Comparison of ENCODE assay signal across 8 cellular contexts in genomic region chr19:29666634-29667389, GRCh38. TPM values are rescaled to one million over a fixed set of nuclear protein-coding genes. Genes with fewer than 3 reads are reported as not detected.
DNase-seq lines count a peak whose midpoint lies in the region; TF ChIP-seq lines count a peak whose summit lies in the region.

No MANE protein-coding gene starts in this region.

- H3K9me3 ChIP-seq in SK-N-MC (ENCODE audit: low read depth, low read length) = no peaks in the 10 kb centered on the region
- H3K9me3 ChIP-seq in effector memory CD4-positive, alpha-beta T cell (ENCODE audit: control insufficient read depth, low read length) = no peaks in the 10 kb centered on the region
- H3K9me3 ChIP-seq in tibial artery = no peaks in the 10 kb centered on the region

- H3K9ac ChIP-seq in SK-N-MC (ENCODE audit: insufficient read length) = no peak overlapping the region

- H3K4me3 ChIP-seq in GM06990 (replicated peaks; ENCODE audit: low read depth, low read length) = peak overlapping the region; percentile 90
- peak overlapping the region; percentile 33; the same call in 1 of the 2 replicates for H3K4me3 ChIP-seq in SK-N-MC
- peak overlapping the region; percentile 95 for H3K4me3 ChIP-seq in effector memory CD4-positive, alpha-beta T cell (ENCODE audit: insufficient read depth, low read depth, low read length, poor library complexity, severe bottlenecking)
- peak overlapping the region; percentile 90 to 91 for H3K4me3 ChIP-seq in tibial artery

- H3K36me3 ChIP-seq in GM06990 (ENCODE audit: control insufficient read depth, insufficient read depth, low read length) (peaks cover 3% of the 10 kb centered on the region; the same call in 1 of the 2 replicates), SK-N-MC (ENCODE audit: insufficient read depth, low read length) (no peaks in the 10 kb centered on the region), tibial artery (no peaks in the 10 kb centered on the region)
- no peaks in the 10 kb centered on the region for H3K36me3 ChIP-seq in effector memory CD4-positive, alpha-beta T cell (ENCODE audit: control insufficient read depth, insufficient read depth, low read length)

- TF ChIP-seq CTCF in GM06990 (IDR thresholded peaks at IDR 0.05; ENCODE audit: insufficient read depth, low read length, poor library complexity, severe bottlenecking) (peak; percentile 2), tibial artery (IDR thresholded peaks at IDR 0.05) (no peak)

- intact Hi-C loops in tibial artery (cut with DNase I; ENCODE audit: low total_unique reads) = no loop called here

- no peak for DNase-seq in GM06990 (ENCODE audit: extremely low read depth, insufficient read length)
- DNase-seq in SK-N-MC (ENCODE audit: low read depth, low spot score) = no peak
- no peak for DNase-seq in effector memory CD4-positive, alpha-beta T cell
- DNase-seq in mesenteric fat pad (ENCODE audit: low spot score) = peak; percentile 86
- peak; percentile 75 to 87 for DNase-seq in tibial artery
- no peak for DNase-seq in DMS53 (lab: John Stamatoyannopoulos, UW)
- no peak for DNase-seq in RPMI8226
- DNase-seq in DMS53 treated with DMSO at 0.1 percent for 48 hours (lab: John Stamatoyannopoulos, UW; ENCODE audit: unreplicated experiment) = no peak

- H3K27ac ChIP-seq in SK-N-MC = no peak overlapping the region
- peak overlapping the region; percentile 83 for H3K27ac ChIP-seq in effector memory CD4-positive, alpha-beta T cell (ENCODE audit: insufficient read depth, low read length, poor library complexity, severe bottlenecking)
- peak overlapping the region; percentile 93 for H3K27ac ChIP-seq in tibial artery

- H3K27me3 ChIP-seq in GM06990 (replicated peaks; ENCODE audit: control insufficient read depth, insufficient read depth, low read length) (no peaks in the 10 kb centered on the region), tibial artery (no peaks in the 10 kb centered on the region)
- no peaks in the 10 kb centered on the region for H3K27me3 ChIP-seq in effector memory CD4-positive, alpha-beta T cell (replicated peaks; ENCODE audit: control insufficient read depth, insufficient read depth, low read length, poor library complexity, severe bottlenecking)

- H3K4me1 ChIP-seq in effector memory CD4-positive, alpha-beta T cell (ENCODE audit: control insufficient read depth, insufficient read depth, low read length, poor library complexity, severe bottlenecking) = peaks cover 38% of the 10 kb centered on the region
- peaks cover 0 to 81% (median 68%) of the 10 kb centered on the region in 4 donors for H3K4me1 ChIP-seq in tibial artery

RNA-seq across cellular contexts. Expression of gene PLEKHF1, which starts 1.6 kb away (rescaled TPM):
- total RNA-seq in mesenteric fat pad = 9.1 TPM

RNA-seq across cellular contexts. Expression of gene C19orf12, which starts 48.2 kb away (rescaled TPM):
- total RNA-seq in mesenteric fat pad = 148 TPM

Comparison
In these comparisons a context has a peak if more than half of its experiments do, and no peak if none do; other contexts are left out.
1. DNase-seq: peak in mesenteric fat pad (single experiment) and tibial artery (2 of 2); none in GM06990 (single experiment), SK-N-MC (single experiment), effector memory CD4-positive, alpha-beta T cell (0 of 3), DMS53 (single experiment), RPMI8226 (single experiment) and DMS53 treated with DMSO at 0.1 percent for 48 hours (single experiment).
2. H3K4me3 ChIP-seq: peak in every context shown above with its lines; median percentile 95 in effector memory CD4-positive, alpha-beta T cell; 90 in tibial artery; 90 in GM06990; 33 in SK-N-MC.